In the genomic region with DNA sequence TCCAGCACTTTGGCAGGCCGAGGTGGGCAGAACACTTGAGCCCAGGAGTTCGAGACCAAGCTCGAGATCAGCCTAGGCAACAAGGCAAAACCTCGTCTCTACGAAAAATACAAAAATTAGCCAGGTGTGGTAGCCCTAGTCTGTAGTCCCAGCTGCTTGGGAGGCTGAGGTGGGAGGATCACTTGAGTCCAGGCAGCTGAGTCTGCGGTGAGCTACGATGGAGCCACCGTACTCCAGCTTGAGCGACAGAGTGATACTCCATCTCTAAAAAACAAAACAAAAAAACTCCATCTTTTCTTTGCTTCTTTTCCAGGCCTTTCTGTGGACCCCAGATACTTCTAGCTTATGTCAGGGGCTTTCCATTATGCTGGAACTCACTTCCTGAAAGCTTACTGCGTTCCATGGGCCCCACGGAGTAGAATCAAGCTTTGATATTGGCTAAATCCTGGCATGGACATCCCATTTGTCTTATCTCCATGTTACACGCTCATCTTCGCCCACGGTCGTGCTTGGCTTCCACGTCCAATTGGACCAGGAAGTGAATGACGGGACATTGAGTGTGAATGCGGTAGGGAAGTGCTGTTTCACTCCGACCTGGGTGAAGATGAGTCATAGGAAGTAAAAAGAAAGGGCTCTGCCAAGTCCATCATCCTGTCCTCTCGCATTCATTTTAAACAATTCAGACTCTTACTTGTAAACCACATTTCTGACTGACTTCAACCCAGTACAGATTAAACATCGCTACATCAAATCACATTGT, we compare ENCODE assay signal across 10 cellular contexts. TPM values are rescaled to one million over a fixed set of nuclear protein-coding genes. Genes with fewer than 3 reads are reported as not detected.
DNase-seq lines count a peak whose midpoint lies in the region; ATAC-seq and TF ChIP-seq lines count a peak whose summit lies in the region.
"Had no signal": no experiment of that assay in that cellular context is flagged by ENCODE, and none has a peak within 500 bp of the region (broad histone marks: within the 10 kb centered on the region; RNA-seq: fewer than 3 reads in every experiment).

No MANE protein-coding gene starts in this region.

- TF ChIP-seq CTCF in fibroblast of villous mesenchyme (IDR thresholded peaks at IDR 0.05; ENCODE audit: insufficient read depth, low read depth, low read length) (no peak), progenitor cell of endocrine pancreas (IDR thresholded peaks at IDR 0.05; ENCODE audit: unreplicated experiment) (no peak)

- H3K27ac Mint-ChIP-seq in progenitor cell of endocrine pancreas, result peak overlapping the region; percentile 2

- no peaks in the 10 kb centered on the region for H3K27me3 Mint-ChIP-seq in progenitor cell of endocrine pancreas

- ATAC-seq in GM21786 (IDR thresholded peaks at IDR 0.05; ENCODE audit: unreplicated experiment), result no peak
- ATAC-seq: WTC11 had no signal

- H3K4me3 ChIP-seq in fibroblast of villous mesenchyme (ENCODE audit: low read depth, low read length), result no peak overlapping the region

- no peak overlapping the region for H3K4me3 Mint-ChIP-seq in progenitor cell of endocrine pancreas (ENCODE audit: low read depth)
- H3K4me3 Mint-ChIP-seq: WTC11 had no signal

- peaks cover 8% of the 10 kb centered on the region for H3K36me3 Mint-ChIP-seq in progenitor cell of endocrine pancreas (ENCODE audit: insufficient read depth)
- H3K36me3 Mint-ChIP-seq: WTC11 had no signal

- H3K9me3 Mint-ChIP-seq in progenitor cell of endocrine pancreas (ENCODE audit: low read depth), result peaks cover 4% of the 10 kb centered on the region

- DNase-seq in NOMO-1 treated with DMSO at 0.1 percent for 48 hours (lab: John Stamatoyannopoulos, UW; ENCODE audit: unreplicated experiment), result peak; percentile 13
- no peak for DNase-seq in NOMO-1 treated with dmso at 0.1 percent for 144 hours (lab: John Stamatoyannopoulos, UW; ENCODE audit: unreplicated experiment)
- peak; percentile 83 for DNase-seq in T1000 (lab: John Stamatoyannopoulos, UW)
- peak; percentile 20 for DNase-seq in fibroblast of villous mesenchyme (ENCODE audit: low read depth)
- DNase-seq in progenitor cell of endocrine pancreas (ENCODE audit: low spot score, unreplicated experiment), result no peak
- DNase-seq in NCI-H510A treated with DMSO at 0.1 percent for 48 hours (lab: John Stamatoyannopoulos, UW), result no peak
- DNase-seq in NCI-H2107 treated with DMSO at 0.1 percent for 48 hours (lab: John Stamatoyannopoulos, UW; ENCODE audit: unreplicated experiment), result no peak
- DNase-seq: amygdala had no signal

- H3K4me1 Mint-ChIP-seq in progenitor cell of endocrine pancreas (ENCODE audit: low read depth), result peaks cover 16% of the 10 kb centered on the region

RNA-seq across cellular contexts. Expression of gene FAM171A1, which starts 45.7 kb away (rescaled TPM):
- total RNA-seq in fibroblast of villous mesenchyme (16.8 TPM in 2 replicates), progenitor cell of endocrine pancreas (75.6 and 86.1 TPM in 2 replicates)

Comparison
In these comparisons a context has a peak if more than half of its experiments do, and no peak if none do; other contexts are left out.
1. DNase-seq: peak in NOMO-1 treated with DMSO at 0.1 percent for 48 hours (single experiment), T1000 (single experiment) and fibroblast of villous mesenchyme (single experiment); none in NOMO-1 treated with dmso at 0.1 percent for 144 hours (single experiment), progenitor cell of endocrine pancreas (single experiment), NCI-H510A treated with DMSO at 0.1 percent for 48 hours (single experiment) and NCI-H2107 treated with DMSO at 0.1 percent for 48 hours (single experiment).